ENCODE assay signal across 8 cellular contexts in genomic region chr2:15912203-15912602, GRCh38. TPM values are rescaled to one million over a fixed set of nuclear protein-coding genes. Genes with fewer than 3 reads are reported as not detected.
DNase-seq lines count a peak whose midpoint lies in the region; ATAC-seq, FAIRE-seq and TF ChIP-seq lines count a peak whose summit lies in the region.
"Had no signal": no experiment of that assay in that cellular context is flagged by ENCODE, and none has a peak within 500 bp of the region (broad histone marks: within the 10 kb centered on the region; RNA-seq: fewer than 3 reads in every experiment).

No MANE protein-coding gene starts in this region.

- H3K9me3 ChIP-seq in tibial nerve, result no peaks in the 10 kb centered on the region

- peak; percentile 9 for DNase-seq in LHCN-M2 (ENCODE audit: low read depth)
- DNase-seq in bronchial epithelial cell (ENCODE audit: low read depth), result peak; percentile 78
- DNase-seq in left colon, result peak; percentile 34 to 39
- peak; percentile 38 to 49 for DNase-seq in tibial nerve (ENCODE audit: low spot score in 2 of 2)
- DNase-seq in OCI-M2 (lab: John Stamatoyannopoulos, UW; ENCODE audit: unreplicated experiment), result no peak
- DNase-seq in activated CD8-positive, alpha-beta memory T cell treated with anti-CD3 and anti-CD28 coated beads, Interleukin-2, amount 50 U/mL, for 4 hours, result no peak
- DNase-seq: activated B cell treated with CpG ODN at 0.5 μM for 24 hours had no signal

- no peak for TF ChIP-seq POLR2A in tibial nerve (IDR thresholded peaks at IDR 0.05)

- intact Hi-C loops in left colon (cut with DNase I, micrococcal nuclease), result no loop called here

- H3K27me3 ChIP-seq in bronchial epithelial cell (ENCODE audit: control insufficient read depth, insufficient read depth, low read length), result no peaks in the 10 kb centered on the region
- no peaks in the 10 kb centered on the region for H3K27me3 ChIP-seq in tibial nerve

- H3K36me3 ChIP-seq in bronchial epithelial cell (ENCODE audit: control insufficient read depth, insufficient read depth, low read length) (no peaks in the 10 kb centered on the region), tibial nerve (no peaks in the 10 kb centered on the region)

- FAIRE-seq in bronchial epithelial cell (lab: Jason Lieb, UNC), result no peak

- ATAC-seq in left colon, result no peak
- no peak for ATAC-seq in HG03442 (IDR thresholded peaks at IDR 0.05; ENCODE audit: unreplicated experiment)

- TF ChIP-seq CTCF in bronchial epithelial cell (IDR thresholded peaks at IDR 0.05; ENCODE audit: insufficient read depth, low read length, severe bottlenecking) (no peak), tibial nerve (IDR thresholded peaks at IDR 0.05) (no peak)

- H3K4me3 ChIP-seq in bronchial epithelial cell (ENCODE audit: low read depth, low read length) (no peak overlapping the region), tibial nerve (no peak overlapping the region)

- peak overlapping the region in 1 of 4 donors; percentile 67 for H3K27ac ChIP-seq in tibial nerve

- WGBS in tibial nerve, 2 donors, result 28 to 29% methylated on average over 10 of the region's 10 CpGs

- TF ChIP-seq EP300 in tibial nerve (IDR thresholded peaks at IDR 0.05), result peak in 1 of 2 donors; percentile 48

- peaks cover 0 to 13% (median 0%) of the 10 kb centered on the region in 4 donors for H3K4me1 ChIP-seq in tibial nerve

RNA-seq across cellular contexts. Expression of gene MYCN, which starts 28.1 kb away (rescaled TPM):
- total RNA-seq in LHCN-M2 (2014; rRNA removed) (not detected in 2 replicates), bronchial epithelial cell (not detected in 2 replicates), left colon (1 to 10 TPM in 1 of 2 donors, under 1 TPM in 1; 0.76 to 2.3 TPM), tibial nerve (1 to 10 TPM; 4.1 to 9.9 (median 6.9) TPM)
- polyA plus RNA-seq in LHCN-M2 (2012), result not detected
- total RNA-seq: activated B cell treated with CpG ODN at 0.5 μM for 24 hours had no signal

Comparison
In these comparisons a context has a peak if more than half of its experiments do, and no peak if none do; other contexts are left out.
1. DNase-seq: peak in LHCN-M2 (single experiment), bronchial epithelial cell (single experiment), left colon (2 of 2) and tibial nerve (2 of 2); none in OCI-M2 (single experiment) and activated CD8-positive, alpha-beta memory T cell treated with anti-CD3 and anti-CD28 coated beads, Interleukin-2, amount 50 U/mL, for 4 hours (single experiment).